1 cellular context compared by ENCODE assay signal in the genomic region with DNA sequence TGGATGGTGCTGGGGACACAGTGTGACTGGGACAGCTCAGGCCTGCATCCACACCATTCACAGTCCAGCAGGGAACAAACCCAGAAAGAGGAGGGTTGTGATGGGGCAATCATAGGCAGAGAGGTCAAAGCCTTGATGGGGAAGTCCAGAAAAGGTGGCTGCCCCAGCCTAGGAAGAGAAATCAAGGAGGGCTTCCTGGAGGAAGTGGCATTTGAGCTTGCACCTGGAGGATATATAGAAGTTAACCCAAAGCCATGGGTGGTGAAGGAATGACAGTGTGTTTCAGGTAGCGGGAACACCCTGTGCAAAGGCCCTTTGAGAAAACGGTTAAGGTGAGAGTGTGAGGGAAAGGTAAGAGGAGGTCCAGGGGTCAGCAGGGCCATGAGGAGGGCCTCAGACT.
TF ChIP-seq lines count a peak whose summit lies in the region.

No MANE protein-coding gene starts in this region.

TF ChIP-seq in HepG2, 621 proteins besides CTCF, POLR2A, EP300 and RAD21:
- TF ChIP-seq ZFP37 (CRISPR knock-in tag; IDR thresholded peaks at IDR 0.05; ENCODE audit: borderline replicate concordance) = no peak
- TF ChIP-seq ZMYM2 (CRISPR knock-in tag; IDR thresholded peaks at IDR 0.05) = no peak
- no peak for TF ChIP-seq SMYD3 (CRISPR knock-in tag; IDR thresholded peaks at IDR 0.05)
- TF ChIP-seq, protein P1, sequence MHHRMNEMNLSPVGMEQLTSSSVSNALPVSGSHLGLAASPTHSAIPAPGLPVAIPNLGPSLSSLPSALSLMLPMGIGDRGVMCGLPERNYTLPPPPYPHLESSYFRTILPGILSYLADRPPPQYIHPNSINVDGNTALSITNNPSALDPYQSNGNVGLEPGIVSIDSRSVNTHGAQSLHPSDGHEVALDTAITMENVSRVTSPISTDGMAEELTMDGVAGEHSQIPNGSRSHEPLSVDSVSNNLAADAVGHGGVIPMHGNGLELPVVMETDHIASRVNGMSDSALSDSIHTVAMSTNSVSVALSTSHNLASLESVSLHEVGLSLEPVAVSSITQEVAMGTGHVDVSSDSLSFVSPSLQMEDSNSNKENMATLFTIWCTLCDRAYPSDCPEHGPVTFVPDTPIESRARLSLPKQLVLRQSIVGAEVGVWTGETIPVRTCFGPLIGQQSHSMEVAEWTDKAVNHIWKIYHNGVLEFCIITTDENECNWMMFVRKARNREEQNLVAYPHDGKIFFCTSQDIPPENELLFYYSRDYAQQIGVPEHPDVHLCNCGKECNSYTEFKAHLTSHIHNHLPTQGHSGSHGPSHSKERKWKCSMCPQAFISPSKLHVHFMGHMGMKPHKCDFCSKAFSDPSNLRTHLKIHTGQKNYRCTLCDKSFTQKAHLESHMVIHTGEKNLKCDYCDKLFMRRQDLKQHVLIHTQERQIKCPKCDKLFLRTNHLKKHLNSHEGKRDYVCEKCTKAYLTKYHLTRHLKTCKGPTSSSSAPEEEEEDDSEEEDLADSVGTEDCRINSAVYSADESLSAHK (CRISPR knock-in tag; IDR thresholded peaks at IDR 0.05; ENCODE audit: borderline replicate concordance) = no peak
- no peak for TF ChIP-seq ELF3 (CRISPR knock-in tag; IDR thresholded peaks at IDR 0.05)
- TF ChIP-seq EZH2 (conservative IDR thresholded peaks at IDR 0.05; ENCODE audit: low read depth, low read length) = no peak
- TF ChIP-seq HDAC1 (CRISPR knock-in tag; IDR thresholded peaks at IDR 0.05) = no peak
- no peak for TF ChIP-seq SIX1 (CRISPR knock-in tag; IDR thresholded peaks at IDR 0.05; ENCODE audit: borderline replicate concordance)
- no peak for TF ChIP-seq FOXA3 (CRISPR knock-in tag; IDR thresholded peaks at IDR 0.05)
- TF ChIP-seq, protein P2, sequence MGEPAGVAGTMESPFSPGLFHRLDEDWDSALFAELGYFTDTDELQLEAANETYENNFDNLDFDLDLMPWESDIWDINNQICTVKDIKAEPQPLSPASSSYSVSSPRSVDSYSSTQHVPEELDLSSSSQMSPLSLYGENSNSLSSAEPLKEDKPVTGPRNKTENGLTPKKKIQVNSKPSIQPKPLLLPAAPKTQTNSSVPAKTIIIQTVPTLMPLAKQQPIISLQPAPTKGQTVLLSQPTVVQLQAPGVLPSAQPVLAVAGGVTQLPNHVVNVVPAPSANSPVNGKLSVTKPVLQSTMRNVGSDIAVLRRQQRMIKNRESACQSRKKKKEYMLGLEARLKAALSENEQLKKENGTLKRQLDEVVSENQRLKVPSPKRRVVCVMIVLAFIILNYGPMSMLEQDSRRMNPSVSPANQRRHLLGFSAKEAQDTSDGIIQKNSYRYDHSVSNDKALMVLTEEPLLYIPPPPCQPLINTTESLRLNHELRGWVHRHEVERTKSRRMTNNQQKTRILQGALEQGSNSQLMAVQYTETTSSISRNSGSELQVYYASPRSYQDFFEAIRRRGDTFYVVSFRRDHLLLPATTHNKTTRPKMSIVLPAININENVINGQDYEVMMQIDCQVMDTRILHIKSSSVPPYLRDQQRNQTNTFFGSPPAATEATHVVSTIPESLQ (CRISPR knock-in tag; conservative IDR thresholded peaks at IDR 0.05) = no peak
- TF ChIP-seq BCL6 (CRISPR knock-in tag; IDR thresholded peaks at IDR 0.05) = no peak
- TF ChIP-seq ZMYM3 (CRISPR knock-in tag; IDR thresholded peaks at IDR 0.05) = 0 out of 2 replicates have a peak, but pooled peaks have one; percentile 42
- TF ChIP-seq ZFP36 (IDR thresholded peaks at IDR 0.05; ENCODE audit: borderline replicate concordance, low read depth, low read length, partially characterized antibody) = peak; percentile 96
- TF ChIP-seq KAT7 (CRISPR knock-in tag; IDR thresholded peaks at IDR 0.05; ENCODE audit: borderline replicate concordance) = no peak
- TF ChIP-seq, protein P3, sequence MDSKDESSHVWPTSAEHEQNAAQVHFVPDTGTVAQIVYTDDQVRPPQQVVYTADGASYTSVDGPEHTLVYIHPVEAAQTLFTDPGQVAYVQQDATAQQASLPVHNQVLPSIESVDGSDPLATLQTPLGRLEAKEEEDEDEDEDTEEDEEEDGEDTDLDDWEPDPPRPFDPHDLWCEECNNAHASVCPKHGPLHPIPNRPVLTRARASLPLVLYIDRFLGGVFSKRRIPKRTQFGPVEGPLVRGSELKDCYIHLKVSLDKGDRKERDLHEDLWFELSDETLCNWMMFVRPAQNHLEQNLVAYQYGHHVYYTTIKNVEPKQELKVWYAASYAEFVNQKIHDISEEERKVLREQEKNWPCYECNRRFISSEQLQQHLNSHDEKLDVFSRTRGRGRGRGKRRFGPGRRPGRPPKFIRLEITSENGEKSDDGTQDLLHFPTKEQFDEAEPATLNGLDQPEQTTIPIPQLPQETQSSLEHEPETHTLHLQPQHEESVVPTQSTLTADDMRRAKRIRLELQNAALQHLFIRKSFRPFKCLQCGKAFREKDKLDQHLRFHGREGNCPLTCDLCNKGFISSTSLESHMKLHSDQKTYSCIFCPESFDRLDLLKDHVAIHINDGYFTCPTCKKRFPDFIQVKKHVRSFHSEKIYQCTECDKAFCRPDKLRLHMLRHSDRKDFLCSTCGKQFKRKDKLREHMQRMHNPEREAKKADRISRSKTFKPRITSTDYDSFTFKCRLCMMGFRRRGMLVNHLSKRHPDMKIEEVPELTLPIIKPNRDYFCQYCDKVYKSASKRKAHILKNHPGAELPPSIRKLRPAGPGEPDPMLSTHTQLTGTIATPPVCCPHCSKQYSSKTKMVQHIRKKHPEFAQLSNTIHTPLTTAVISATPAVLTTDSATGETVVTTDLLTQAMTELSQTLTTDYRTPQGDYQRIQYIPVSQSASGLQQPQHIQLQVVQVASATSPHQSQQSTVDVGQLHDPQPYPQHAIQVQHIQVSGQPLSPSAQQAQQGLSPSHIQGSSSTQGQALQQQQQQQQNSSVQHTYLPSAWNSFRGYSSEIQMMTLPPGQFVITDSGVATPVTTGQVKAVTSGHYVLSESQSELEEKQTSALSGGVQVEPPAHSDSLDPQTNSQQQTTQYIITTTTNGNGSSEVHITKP (CRISPR knock-in tag; IDR thresholded peaks at IDR 0.05; ENCODE audit: low read depth) = no peak
TF ChIP-seq in HepG2: peak in this region for 2.
